ENCODE assay signal across 8 cellular contexts in the genomic region with DNA sequence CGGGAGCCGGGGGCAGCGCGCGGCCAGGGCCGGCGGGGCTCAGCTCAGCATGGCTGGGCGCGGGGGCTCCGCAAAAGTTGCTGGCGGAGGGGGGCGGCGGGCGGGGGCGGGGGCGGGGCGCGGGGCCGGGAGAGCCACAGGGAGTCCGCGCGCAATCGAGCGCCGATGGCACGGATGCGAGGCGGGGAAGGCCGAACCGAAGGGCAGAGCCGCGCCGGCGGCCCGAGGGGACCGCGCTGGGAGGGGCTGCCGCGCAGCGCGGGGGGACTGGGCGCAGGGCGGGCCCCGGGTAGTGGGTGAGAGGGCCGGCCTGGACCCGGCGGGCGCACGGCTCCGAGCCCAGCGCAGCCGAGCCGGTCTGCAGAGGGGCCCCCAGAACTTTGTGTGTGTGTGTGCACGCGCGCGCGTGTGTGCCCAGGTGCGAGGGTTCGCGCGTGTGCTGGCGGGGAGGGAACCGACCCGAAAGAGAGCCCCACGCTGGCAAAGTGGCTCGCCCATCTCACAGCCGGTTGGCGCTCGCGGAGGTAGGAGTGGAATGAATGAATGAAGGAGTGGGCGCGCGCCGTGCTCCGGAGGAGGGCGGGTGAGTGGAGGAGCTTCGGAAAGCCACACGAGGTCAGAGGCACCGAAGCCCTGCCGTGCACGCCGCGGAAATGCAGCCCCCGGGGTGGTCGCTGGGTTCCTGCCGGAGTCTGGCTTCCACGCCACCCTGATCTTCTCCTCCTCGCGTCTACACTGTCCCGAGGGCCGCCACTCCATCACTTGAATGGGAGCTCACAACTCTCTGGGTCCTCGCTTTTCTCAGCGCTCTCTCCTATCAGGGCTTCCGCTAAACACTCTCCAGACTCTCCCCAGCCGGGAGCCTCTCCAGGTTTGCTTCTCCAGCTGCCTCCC. TPM values are rescaled to one million over a fixed set of nuclear protein-coding genes. Genes with fewer than 3 reads are reported as not detected.
DNase-seq lines count a peak whose midpoint lies in the region; ATAC-seq and TF ChIP-seq lines count a peak whose summit lies in the region.

A gene (minus strand): TSS at position 51 of the 894 bp plus-strand sequence. CDS start 375 bp downstream, outside the sequence.

- TF ChIP-seq CTCF in fibroblast of mammary gland (conservative IDR thresholded peaks at IDR 0.05; ENCODE audit: control insufficient read depth, insufficient read depth, low read depth, low read length): no peak

- H3K4me3 Mint-ChIP-seq in activated T-helper 2 cell treated with anti-CD3 and anti-CD28 coated beads, Interferon-gamma antibody, Interleukin-2, Interleukin-4, amounts not matched to agents 10 μg/mL and 5 μg/mL and 100 μg/mL, durations not matched to agents 14 hours and 24 hours and 36 hours (ENCODE audit: low read depth): peak within 1 kb of the TSS; percentile 95
- H3K4me3 Mint-ChIP-seq in naive thymus-derived CD8-positive, alpha-beta T cell: peak within 1 kb of the TSS; percentile 94 to 99 (median 98)
- peak within 1 kb of the TSS; percentile 89 for H3K4me3 Mint-ChIP-seq in stimulated activated naive CD8-positive, alpha-beta T cell treated with anti-CD3 and anti-CD28 coated beads, Interleukin-15, Interleukin-2, amounts not matched to agents 100 ng/mL and 50 ng/mL, for 24 hours

- intact Hi-C loops in activated T-helper 2 cell treated with anti-CD3 and anti-CD28 coated beads, Interferon-gamma antibody, Interleukin-2, Interleukin-4, amounts not matched to agents 10 μg/mL and 5 μg/mL and 100 μg/mL, durations not matched to agents 14 hours and 24 hours and 36 hours (cut with micrococcal nuclease): loop anchor here (2.0 to 5.0 kb wide), 2 partner anchors 225 to 434 kb away; no protein-coding TSS in a partner anchor

- peaks cover 19% of the 10 kb centered on the region for H3K27me3 Mint-ChIP-seq in activated T-helper 2 cell treated with anti-CD3 and anti-CD28 coated beads, Interferon-gamma antibody, Interleukin-2, Interleukin-4, amounts not matched to agents 10 μg/mL and 5 μg/mL and 100 μg/mL, durations not matched to agents 14 hours and 24 hours and 36 hours (ENCODE audit: low read depth)
- H3K27me3 Mint-ChIP-seq in naive thymus-derived CD8-positive, alpha-beta T cell: peaks cover 2 to 22% (median 13%) of the 10 kb centered on the region in 5 donors
- H3K27me3 Mint-ChIP-seq in stimulated activated naive CD8-positive, alpha-beta T cell treated with anti-CD3 and anti-CD28 coated beads, Interleukin-15, Interleukin-2, amounts not matched to agents 100 ng/mL and 50 ng/mL, for 24 hours: peaks cover 17% of the 10 kb centered on the region

- H3K9me3 Mint-ChIP-seq in activated T-helper 2 cell treated with anti-CD3 and anti-CD28 coated beads, Interferon-gamma antibody, Interleukin-2, Interleukin-4, amounts not matched to agents 10 μg/mL and 5 μg/mL and 100 μg/mL, durations not matched to agents 14 hours and 24 hours and 36 hours: no peaks in the 10 kb centered on the region
- H3K9me3 Mint-ChIP-seq in naive thymus-derived CD8-positive, alpha-beta T cell: no peaks in the 10 kb centered on the region
- no peaks in the 10 kb centered on the region for H3K9me3 Mint-ChIP-seq in stimulated activated naive CD8-positive, alpha-beta T cell treated with anti-CD3 and anti-CD28 coated beads, Interleukin-15, Interleukin-2, amounts not matched to agents 100 ng/mL and 50 ng/mL, for 24 hours

- POLR2A ChIA-PET in naive thymus-derived CD8-positive, alpha-beta T cell (lab: Charles Lee): interaction anchor here (0.6 to 3.8 kb wide), 7 partner anchors 10 to 399 kb away, joined by 3 to 51 read pairs (median 5); a partner anchor contains a TSS

- peak within 1 kb of the TSS; percentile 94 for H3K27ac Mint-ChIP-seq in activated T-helper 2 cell treated with anti-CD3 and anti-CD28 coated beads, Interferon-gamma antibody, Interleukin-2, Interleukin-4, amounts not matched to agents 10 μg/mL and 5 μg/mL and 100 μg/mL, durations not matched to agents 14 hours and 24 hours and 36 hours
- peak within 1 kb of the TSS; percentile 93 to 99 (median 96) for H3K27ac Mint-ChIP-seq in naive thymus-derived CD8-positive, alpha-beta T cell
- peak within 1 kb of the TSS; percentile 94 for H3K27ac Mint-ChIP-seq in stimulated activated naive CD8-positive, alpha-beta T cell treated with anti-CD3 and anti-CD28 coated beads, Interleukin-15, Interleukin-2, amounts not matched to agents 100 ng/mL and 50 ng/mL, for 24 hours

- peaks cover 8% of the 10 kb centered on the region for H3K36me3 Mint-ChIP-seq in activated T-helper 2 cell treated with anti-CD3 and anti-CD28 coated beads, Interferon-gamma antibody, Interleukin-2, Interleukin-4, amounts not matched to agents 10 μg/mL and 5 μg/mL and 100 μg/mL, durations not matched to agents 14 hours and 24 hours and 36 hours (ENCODE audit: low read depth)
- H3K36me3 Mint-ChIP-seq in naive thymus-derived CD8-positive, alpha-beta T cell: peaks cover 0 to 5% (median 2%) of the 10 kb centered on the region in 3 donors
- H3K36me3 Mint-ChIP-seq in stimulated activated naive CD8-positive, alpha-beta T cell treated with anti-CD3 and anti-CD28 coated beads, Interleukin-15, Interleukin-2, amounts not matched to agents 100 ng/mL and 50 ng/mL, for 24 hours (ENCODE audit: low read depth): peaks cover 6% of the 10 kb centered on the region

- peak within 1 kb of the TSS; percentile 97 for H3K4me3 ChIP-seq in fibroblast of mammary gland (ENCODE audit: control insufficient read depth, low read depth, low read length)

- peak; percentile 54 for ATAC-seq in GM19455 (IDR thresholded peaks at IDR 0.05; ENCODE audit: unreplicated experiment)
- peak; percentile 65 to 68 for ATAC-seq in naive thymus-derived CD8-positive, alpha-beta T cell

- DNase-seq in CMK (ENCODE audit: low read depth) (peak; percentile 54), HT-29 (ENCODE audit: low spot score) (peak; percentile 26), RKO (ENCODE audit: low spot score) (peak; percentile 82), fibroblast of mammary gland (ENCODE audit: low read depth) (peak; percentile 79)
- DNase-seq in activated T-helper 2 cell treated with anti-CD3 and anti-CD28 coated beads, Interferon-gamma antibody, Interleukin-2, Interleukin-4, amounts not matched to agents 10 μg/mL and 5 μg/mL and 100 μg/mL, durations not matched to agents 14 hours and 24 hours and 36 hours (ENCODE audit: low spot score): peak; percentile 55
- DNase-seq in naive thymus-derived CD8-positive, alpha-beta T cell: peak; percentile 60 to 80 (median 70)

- H3K4me1 Mint-ChIP-seq in activated T-helper 2 cell treated with anti-CD3 and anti-CD28 coated beads, Interferon-gamma antibody, Interleukin-2, Interleukin-4, amounts not matched to agents 10 μg/mL and 5 μg/mL and 100 μg/mL, durations not matched to agents 14 hours and 24 hours and 36 hours (ENCODE audit: low read depth): peaks cover 44% of the 10 kb centered on the region
- peaks cover 34 to 53% (median 41%) of the 10 kb centered on the region in 4 donors for H3K4me1 Mint-ChIP-seq in naive thymus-derived CD8-positive, alpha-beta T cell
- H3K4me1 Mint-ChIP-seq in stimulated activated naive CD8-positive, alpha-beta T cell treated with anti-CD3 and anti-CD28 coated beads, Interleukin-15, Interleukin-2, amounts not matched to agents 100 ng/mL and 50 ng/mL, for 24 hours (ENCODE audit: low read depth): peaks cover 41% of the 10 kb centered on the region

RNA-seq across cellular contexts. Expression of the gene that starts here (rescaled TPM):
- 2.6 and 3.0 TPM in 2 replicates for total RNA-seq in HT-29 (2014; rRNA removed; shearing (Covaris generic))
- 27.6 and 27.7 TPM in 2 replicates for total RNA-seq in activated T-helper 2 cell treated with anti-CD3 and anti-CD28 coated beads, Interferon-gamma antibody, Interleukin-2, Interleukin-4, amounts not matched to agents 10 μg/mL and 5 μg/mL and 100 μg/mL, durations not matched to agents 14 hours and 24 hours and 36 hours
- total RNA-seq in naive thymus-derived CD8-positive, alpha-beta T cell: 10 to 100 TPM; 28.7 to 32.9 TPM
- 1 to 10 TPM; 2.1 to 4.3 (median 3.1) TPM for polyA plus RNA-seq in naive thymus-derived CD8-positive, alpha-beta T cell

Comparison
In these comparisons a context has a peak if more than half of its experiments do, and no peak if none do; other contexts are left out.
1. Peak in every context shown above with its lines: DNase-seq, ATAC-seq and H3K4me3 ChIP-seq.
2. DNase-seq: peak in every context shown above with its lines; median percentile 82 in RKO; 79 in fibroblast of mammary gland; 70 in naive thymus-derived CD8-positive, alpha-beta T cell; 55 in activated T-helper 2 cell treated with anti-CD3 and anti-CD28 coated beads, Interferon-gamma antibody, Interleukin-2, Interleukin-4, amounts not matched to agents 10 μg/mL and 5 μg/mL and 100 μg/mL, durations not matched to agents 14 hours and 24 hours and 36 hours; 54 in CMK; 26 in HT-29.